Comparison of ENCODE assay signal across 19 cellular contexts in the genomic region with DNA sequence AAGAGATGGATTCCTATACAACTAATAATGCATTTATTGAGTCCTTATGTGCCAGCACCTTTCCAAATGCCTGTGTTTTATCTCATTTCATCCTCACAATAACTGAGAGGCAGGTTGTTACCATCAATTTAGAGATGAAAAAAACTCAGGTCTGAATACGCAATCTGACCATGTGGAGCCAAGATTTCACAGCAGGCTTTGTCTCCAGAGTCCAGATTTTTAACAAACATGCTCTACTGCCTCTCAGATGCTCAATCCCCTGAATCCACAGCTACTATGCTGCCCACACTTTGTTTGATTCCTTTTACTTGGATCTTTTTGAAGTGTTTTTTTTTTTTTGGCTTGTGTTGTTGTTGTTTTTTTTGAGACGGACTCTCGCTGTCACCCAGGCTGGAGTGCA. TPM values are rescaled to one million over a fixed set of nuclear protein-coding genes. Genes with fewer than 3 reads are reported as not detected.
A peak's percentile ranks its signal among the peaks of the same experiment; 100 is the strongest.
DNase-seq lines count a peak whose midpoint lies in the region; ATAC-seq and TF ChIP-seq lines count a peak whose summit lies in the region.
"Had no signal": no experiment of that assay in that cellular context is flagged by ENCODE, and none has a peak within 500 bp of the region (broad histone marks: within the 10 kb centered on the region; RNA-seq: fewer than 3 reads in every experiment).

No MANE protein-coding gene starts in this region.

- CTCF ChIA-PET in CD8-positive, alpha-beta memory T cell (lab: Charles Lee), result interaction anchor here (0.9 kb wide), 1 partner anchor 19 kb away, joined by 3 read pairs; no protein-coding TSS in a partner anchor
- CTCF ChIA-PET in PC-9 (lab: Charles Lee), result no interaction called here

- H3K27me3 ChIP-seq in CD8-positive, alpha-beta memory T cell (ENCODE audit: insufficient read depth, low read length, poor library complexity, severe bottlenecking), result no peaks in the 10 kb centered on the region
- H3K27me3 ChIP-seq in PC-9 (ENCODE audit: insufficient read depth, low read depth), result no peaks in the 10 kb centered on the region
- H3K27me3 ChIP-seq in iPS-20b (ENCODE audit: insufficient read depth, low read length), result no peaks in the 10 kb centered on the region
- H3K27me3 ChIP-seq: BE2C, Peyer's patch had no signal

- peaks cover 68% of the 10 kb centered on the region for H3F3A ChIP-seq in PC-9 (ENCODE audit: insufficient read depth, low read depth)

- 0 out of 2 replicates have a peak overlapping the region, but pooled peaks have one; percentile 7 for H3K9ac ChIP-seq in iPS-20b (ENCODE audit: low read depth, low read length)
- H3K9ac ChIP-seq: KMS-11 had no signal

- no peaks in the 10 kb centered on the region for H3K36me3 Mint-ChIP-seq in CD8-positive, alpha-beta memory T cell
- H3K36me3 Mint-ChIP-seq: CD4-positive, alpha-beta memory T cell had no signal

- H3K4me1 Mint-ChIP-seq in CD8-positive, alpha-beta memory T cell, result peaks cover 65 to 93% (median 84%) of the 10 kb centered on the region in 3 donors

- no peak overlapping the region for H2AFZ ChIP-seq in PC-9

- POLR2A ChIA-PET in CD8-positive, alpha-beta memory T cell (lab: Charles Lee), result interaction anchor here (0.8 kb wide), 1 partner anchor 39 kb away, joined by 3 read pairs; no protein-coding TSS in a partner anchor
- POLR2A ChIA-PET in PC-9 (lab: Charles Lee; ENCODE audit: unreplicated experiment), result no interaction called here

- peak overlapping the region in 7 of 8 donors; percentile 22 to 95 (median 71) for H3K27ac Mint-ChIP-seq in CD8-positive, alpha-beta memory T cell

- no peaks in the 10 kb centered on the region for H3K9me3 ChIP-seq in CD8-positive, alpha-beta memory T cell (ENCODE audit: low read length)
- H3K9me3 ChIP-seq in PC-9 (ENCODE audit: insufficient read depth, low read depth) (no peaks in the 10 kb centered on the region), iPS-20b (ENCODE audit: insufficient read depth, low read depth, low read length) (no peaks in the 10 kb centered on the region)
- H3K9me3 ChIP-seq: BE2C, HAP-1, Peyer's patch had no signal

- no peak overlapping the region for H3K4me2 ChIP-seq in PC-9
- H3K4me2 ChIP-seq: KMS-11 had no signal

- no peaks in the 10 kb centered on the region for H3K36me3 ChIP-seq in CD8-positive, alpha-beta memory T cell (ENCODE audit: insufficient read depth, low read length)
- H3K36me3 ChIP-seq in PC-9 (ENCODE audit: low read depth) (peaks cover 41% of the 10 kb centered on the region), iPS-20b (ENCODE audit: insufficient read depth, low read depth, low read length) (no peaks in the 10 kb centered on the region)
- H3K36me3 ChIP-seq: BE2C, HAP-1, Peyer's patch had no signal

- H3K9me2 ChIP-seq in PC-9 (ENCODE audit: insufficient read depth), result no peaks in the 10 kb centered on the region

- peak; percentile 11 for DNase-seq in Ammon's horn (ENCODE audit: low spot score)
- no peak for DNase-seq in CD8-positive, alpha-beta memory T cell
- no peak for DNase-seq in PC-9
- DNase-seq in retina, result no peak
- no peak for DNase-seq in NCI-H187 treated with DMSO at 0.1 percent for 48 hours (lab: John Stamatoyannopoulos, UW)
- DNase-seq: BE2C; CD4-positive, alpha-beta memory T cell; NCI-H1092; NCI-H1694; NCI-H226; NCI-H526 treated with DMSO at 0.1 percent for 48 hours; Peyer's patch; SHP77 had no signal

- no peak overlapping the region for H3K27ac ChIP-seq in CD8-positive, alpha-beta memory T cell (ENCODE audit: low read depth, low read length)
- H3K27ac ChIP-seq in PC-9 (peak overlapping the region; percentile 18; the same call in 1 of the 2 replicates), iPS-20b (ENCODE audit: low read length) (no peak overlapping the region)
- H3K27ac ChIP-seq: KMS-11, Peyer's patch had no signal

- no peak overlapping the region for H3K4me3 Mint-ChIP-seq in CD8-positive, alpha-beta memory T cell

- peaks cover 97% of the 10 kb centered on the region for H3K79me2 ChIP-seq in PC-9 (ENCODE audit: low read depth)

- peaks cover 37% of the 10 kb centered on the region for H3K4me1 ChIP-seq in CD8-positive, alpha-beta memory T cell (ENCODE audit: insufficient read depth, low read length)
- H3K4me1 ChIP-seq in PC-9 (replicated peaks; ENCODE audit: insufficient read depth) (peaks cover 52% of the 10 kb centered on the region), iPS-20b (ENCODE audit: insufficient read depth, low read length) (peaks cover 31% of the 10 kb centered on the region)

- intact Hi-C loops in PC-9 (cut with micrococcal nuclease; ENCODE audit: unreplicated experiment), result no loop called here

- H3K4me3 ChIP-seq in CD8-positive, alpha-beta memory T cell (ENCODE audit: low read length), result no peak overlapping the region
- H3K4me3 ChIP-seq in PC-9 (no peak overlapping the region), iPS-20b (ENCODE audit: low read length) (no peak overlapping the region)
- H3K4me3 ChIP-seq: HAP-1, Peyer's patch had no signal

- TF ChIP-seq CTCF in PC-9 (conservative IDR thresholded peaks at IDR 0.05), result no peak

- ATAC-seq in GM19351 (IDR thresholded peaks at IDR 0.05; ENCODE audit: unreplicated experiment), result no peak
- ATAC-seq: HepG2, SK-N-SH treated with all-trans-retinoic acid at 6 μM for 48 hours had no signal

- H4K20me1 ChIP-seq in PC-9 (ENCODE audit: insufficient read depth), result peaks cover 81% of the 10 kb centered on the region

- H3K9me3 Mint-ChIP-seq in CD8-positive, alpha-beta memory T cell, result no peaks in the 10 kb centered on the region

- no TSS peak for BruUV-seq in PC-9 (replicated peaks; lab: Mats Ljungman, UMichigan)

- no peaks in the 10 kb centered on the region for H3K27me3 Mint-ChIP-seq in CD8-positive, alpha-beta memory T cell
- H3K27me3 Mint-ChIP-seq: CD4-positive, alpha-beta memory T cell had no signal

RNA-seq across cellular contexts. Expression of a gene that starts 46.8 kb away (rescaled TPM):
- total RNA-seq in CD8-positive, alpha-beta memory T cell, result 10 to 100 TPM; 37.5 to 39.1 TPM
- 2.0 TPM for polyA plus RNA-seq in CD8-positive, alpha-beta memory T cell
- 61.7 and 63.1 TPM in 2 replicates for total RNA-seq in PC-9 (2021)
